Comparison of ENCODE assay signal across 13 cellular contexts in genomic region chr3:57952651-57953050, GRCh38. TPM values are rescaled to one million over a fixed set of nuclear protein-coding genes. Genes with fewer than 3 reads are reported as not detected.
DNase-seq lines count a peak whose midpoint lies in the region; ATAC-seq and TF ChIP-seq lines count a peak whose summit lies in the region.
"Had no signal": no experiment of that assay in that cellular context is flagged by ENCODE, and none has a peak within 500 bp of the region (broad histone marks: within the 10 kb centered on the region; RNA-seq: fewer than 3 reads in every experiment).

No MANE protein-coding gene starts in this region.

- peaks cover 2% of the 10 kb centered on the region for H3K4me1 Mint-ChIP-seq in activated CD8-positive, alpha-beta T cell treated with anti-CD3 and anti-CD28 coated beads for 36 hours (ENCODE audit: low read depth)
- peaks cover 12% of the 10 kb centered on the region for H3K4me1 Mint-ChIP-seq in stimulated activated naive CD8-positive, alpha-beta T cell treated with anti-CD3 and anti-CD28 coated beads, Interleukin-15, amount 100 ng/mL, for 72 hours
- H3K4me1 Mint-ChIP-seq: CD4-positive, CD25-positive, alpha-beta regulatory T cell had no signal

- CTCF ChIA-PET in activated CD8-positive, alpha-beta T cell treated with anti-CD3 and anti-CD28 coated beads for 36 hours (lab: Charles Lee), result interaction anchor here (0.9 kb wide), 1 partner anchor 56 kb away, joined by 3 read pairs; the partner anchor contains the start of gene FLNB

- DNase-seq in colonic mucosa (no peak), suprapubic skin (ENCODE audit: low spot score in 2 of 2) (no peak), COLO829 (ENCODE audit: low spot score) (no peak)
- DNase-seq in activated CD8-positive, alpha-beta T cell treated with anti-CD3 and anti-CD28 coated beads for 36 hours, result no peak
- no peak for DNase-seq in stimulated activated naive CD8-positive, alpha-beta T cell treated with anti-CD3 and anti-CD28 coated beads, Interleukin-15, amount 100 ng/mL, for 72 hours
- DNase-seq: CD4-positive, CD25-positive, alpha-beta regulatory T cell; NCI-H1930; occipital lobe; SIG-M5 had no signal

- H3K36me3 ChIP-seq in HUES48 (ENCODE audit: control insufficient read depth, insufficient read depth, low read length) (no peaks in the 10 kb centered on the region), colonic mucosa (no peaks in the 10 kb centered on the region), mucosa of stomach (ENCODE audit: control insufficient read depth, insufficient read depth, low read length) (no peaks in the 10 kb centered on the region), suprapubic skin (no peaks in the 10 kb centered on the region)

- H3K27me3 Mint-ChIP-seq in activated CD8-positive, alpha-beta T cell treated with anti-CD3 and anti-CD28 coated beads for 36 hours, result peaks cover 3% of the 10 kb centered on the region
- peaks cover 7% of the 10 kb centered on the region for H3K27me3 Mint-ChIP-seq in stimulated activated naive CD8-positive, alpha-beta T cell treated with anti-CD3 and anti-CD28 coated beads, Interleukin-15, amount 100 ng/mL, for 72 hours

- intact Hi-C loops in colonic mucosa (cut with DNase I), result no loop called here
- intact Hi-C loops in activated CD8-positive, alpha-beta T cell treated with anti-CD3 and anti-CD28 coated beads for 36 hours (cut with micrococcal nuclease), result no loop called here

- H3K27ac ChIP-seq in HUES48 (ENCODE audit: low read depth, low read length) (peak overlapping the region; percentile 49), colonic mucosa (peak overlapping the region; percentile 58), suprapubic skin (peak overlapping the region; percentile 78)
- H3K27ac ChIP-seq: KMS-11 had no signal

- H3K27ac Mint-ChIP-seq in activated CD8-positive, alpha-beta T cell treated with anti-CD3 and anti-CD28 coated beads for 36 hours, result no peak overlapping the region
- no peak overlapping the region for H3K27ac Mint-ChIP-seq in stimulated activated naive CD8-positive, alpha-beta T cell treated with anti-CD3 and anti-CD28 coated beads, Interleukin-15, amount 100 ng/mL, for 72 hours
- H3K27ac Mint-ChIP-seq: CD4-positive, CD25-positive, alpha-beta regulatory T cell had no signal

- H3K27me3 ChIP-seq in HUES48 (ENCODE audit: control insufficient read depth, insufficient read depth, low read length) (no peaks in the 10 kb centered on the region), colonic mucosa (no peaks in the 10 kb centered on the region), mucosa of stomach (ENCODE audit: control insufficient read depth, insufficient read depth, low read length) (no peaks in the 10 kb centered on the region), suprapubic skin (no peaks in the 10 kb centered on the region)

- no peak for TF ChIP-seq POLR2A in suprapubic skin (IDR thresholded peaks at IDR 0.05)

- no peak for ATAC-seq in HG02885 (IDR thresholded peaks at IDR 0.05; ENCODE audit: poor library complexity, unreplicated experiment)
- ATAC-seq in activated CD8-positive, alpha-beta T cell treated with anti-CD3 and anti-CD28 coated beads for 36 hours, result no peak
- no peak for ATAC-seq in stimulated activated naive CD8-positive, alpha-beta T cell treated with anti-CD3 and anti-CD28 coated beads, Interleukin-15, amount 100 ng/mL, for 72 hours

- no peaks in the 10 kb centered on the region for H3K9me3 Mint-ChIP-seq in activated CD8-positive, alpha-beta T cell treated with anti-CD3 and anti-CD28 coated beads for 36 hours
- no peaks in the 10 kb centered on the region for H3K9me3 Mint-ChIP-seq in stimulated activated naive CD8-positive, alpha-beta T cell treated with anti-CD3 and anti-CD28 coated beads, Interleukin-15, amount 100 ng/mL, for 72 hours
- H3K9me3 Mint-ChIP-seq: CD4-positive, CD25-positive, alpha-beta regulatory T cell had no signal

- H3K9ac ChIP-seq in HUES48 (ENCODE audit: low read depth, low read length) (no peak overlapping the region), colonic mucosa (ENCODE audit: low read depth in 2 of 2, low read length in 2 of 2) (no peak overlapping the region), mucosa of stomach (ENCODE audit: low read length) (peak overlapping the region; percentile 1)
- H3K9ac ChIP-seq: KMS-11 had no signal

- 88% methylated on average over 5 of the region's 5 CpGs for WGBS in suprapubic skin

- peaks cover 25% of the 10 kb centered on the region for H3K4me1 ChIP-seq in HUES48 (ENCODE audit: control insufficient read depth, insufficient read depth, low read length)
- peaks cover 8% of the 10 kb centered on the region for H3K4me1 ChIP-seq in colonic mucosa
- H3K4me1 ChIP-seq in mucosa of stomach (ENCODE audit: control insufficient read depth, insufficient read depth, low read length), result peaks cover 46% of the 10 kb centered on the region
- H3K4me1 ChIP-seq in suprapubic skin, result peaks cover 31% of the 10 kb centered on the region

- no peaks in the 10 kb centered on the region for H3K36me3 Mint-ChIP-seq in activated CD8-positive, alpha-beta T cell treated with anti-CD3 and anti-CD28 coated beads for 36 hours (ENCODE audit: low read depth)
- H3K36me3 Mint-ChIP-seq: CD4-positive, CD25-positive, alpha-beta regulatory T cell had no signal

- H3K4me3 ChIP-seq in HUES48 (ENCODE audit: low read depth, low read length) (no peak overlapping the region), colonic mucosa (no peak overlapping the region), mucosa of stomach (ENCODE audit: low read length) (no peak overlapping the region), suprapubic skin (no peak overlapping the region)

- TF ChIP-seq EP300 in suprapubic skin (IDR thresholded peaks at IDR 0.05), result no peak

- no peak overlapping the region for H3K4me3 Mint-ChIP-seq in activated CD8-positive, alpha-beta T cell treated with anti-CD3 and anti-CD28 coated beads for 36 hours
- no peak overlapping the region for H3K4me3 Mint-ChIP-seq in stimulated activated naive CD8-positive, alpha-beta T cell treated with anti-CD3 and anti-CD28 coated beads, Interleukin-15, amount 100 ng/mL, for 72 hours
- H3K4me3 Mint-ChIP-seq: CD4-positive, CD25-positive, alpha-beta regulatory T cell had no signal

- H3K9me3 ChIP-seq in HUES48 (ENCODE audit: control insufficient read depth, insufficient read depth, low read length) (no peaks in the 10 kb centered on the region), colonic mucosa (no peaks in the 10 kb centered on the region), mucosa of stomach (ENCODE audit: control insufficient read depth, low read length) (no peaks in the 10 kb centered on the region), suprapubic skin (no peaks in the 10 kb centered on the region)

- TF ChIP-seq CTCF in colonic mucosa (IDR thresholded peaks at IDR 0.05), result no peak
- TF ChIP-seq CTCF in suprapubic skin (IDR thresholded peaks at IDR 0.05), result no peak
- TF ChIP-seq CTCF in activated CD8-positive, alpha-beta T cell treated with anti-CD3 and anti-CD28 coated beads for 36 hours (IDR thresholded peaks at IDR 0.05), result no peak

- POLR2A ChIA-PET in activated CD8-positive, alpha-beta T cell treated with anti-CD3 and anti-CD28 coated beads for 36 hours (lab: Charles Lee), result no interaction called here

RNA-seq across cellular contexts. Expression of gene FLNB, which starts 55.6 kb away (rescaled TPM):
- total RNA-seq in colonic mucosa (100 to 1,000 TPM; 246 to 362 TPM), suprapubic skin (100 to 1,000 TPM; 143 to 186 (median 150) TPM)
- 10 to 100 TPM; 26.3 to 28.4 TPM for total RNA-seq in activated CD8-positive, alpha-beta T cell treated with anti-CD3 and anti-CD28 coated beads for 36 hours

Comparison
In these comparisons a context has a peak if more than half of its experiments do, and no peak if none do; other contexts are left out.
1. RNA of gene FLNB, which starts 55.6 kb away (total RNA-seq): 246 to 362 TPM in colonic mucosa and 143 to 186 TPM in suprapubic skin; 26.3 to 28.4 TPM in activated CD8-positive, alpha-beta T cell treated with anti-CD3 and anti-CD28 coated beads for 36 hours; every median in the first group is over 4 times any median in the second.
2. Peak in every context shown above with its lines, with median percentiles within 50 percentile points of each other: H3K27ac ChIP-seq.